8 cellular contexts compared by ENCODE assay signal in the genomic region with DNA sequence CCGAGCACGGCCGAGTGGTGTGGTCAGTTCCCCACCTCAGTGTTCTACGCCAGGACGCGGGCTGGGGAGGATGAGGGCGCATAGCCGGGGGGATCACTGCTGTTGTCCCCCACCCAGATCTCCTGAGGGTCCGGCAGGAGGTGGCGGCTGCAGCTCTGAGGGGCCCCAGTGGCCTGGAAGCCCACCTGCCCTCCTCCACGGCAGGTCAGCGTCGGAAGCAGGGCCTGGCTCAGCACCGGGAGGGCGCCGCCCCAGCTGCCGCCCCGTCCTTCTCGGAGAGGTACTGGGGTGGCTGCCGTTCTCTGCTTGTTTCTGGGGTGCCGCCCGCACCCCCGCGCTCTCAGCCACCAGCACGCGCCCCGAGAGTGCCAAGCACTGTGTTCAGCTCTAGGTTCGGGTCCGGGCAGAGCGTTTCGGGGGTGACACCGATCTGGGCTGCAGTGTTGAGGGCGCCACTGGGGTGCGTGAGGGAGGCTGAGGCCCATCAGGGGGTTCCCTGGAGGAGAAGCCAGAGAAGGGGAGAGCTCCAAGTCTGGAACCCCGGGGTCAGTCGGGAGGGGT. TPM values are rescaled to one million over a fixed set of nuclear protein-coding genes. Genes with fewer than 3 reads are reported as not detected.
DNase-seq lines count a peak whose midpoint lies in the region; ATAC-seq and TF ChIP-seq lines count a peak whose summit lies in the region.

No MANE protein-coding gene starts in this region.

- ATAC-seq in Right ventricle myocardium superior (ENCODE audit: poor library complexity) = no peak
- no peak for ATAC-seq in HG03457 (IDR thresholded peaks at IDR 0.05; ENCODE audit: unreplicated experiment)

- H3K4me1 ChIP-seq in right atrium auricular region = peaks cover 0 to 52% of the 10 kb centered on the region in 2 donors

- peaks cover 6% of the 10 kb centered on the region for H3K36me3 Mint-ChIP-seq in mesothelial cell of epicardium

- H3K9me3 ChIP-seq in right atrium auricular region = no peaks in the 10 kb centered on the region

- no peaks in the 10 kb centered on the region for H3K27me3 Mint-ChIP-seq in mesothelial cell of epicardium (ENCODE audit: low read depth)

- no peak for DNase-seq in right atrium auricular region (ENCODE audit: low spot score)
- no peak for DNase-seq in Right ventricle myocardium superior
- DNase-seq in astrocyte of the cerebellum (ENCODE audit: low read depth) = no peak
- no peak for DNase-seq in mesothelial cell of epicardium (ENCODE audit: low spot score in 2 of 2, unreplicated experiment in 2 of 2)
- no peak for DNase-seq in HPDE6-E6E7 (ENCODE audit: extremely low spot score)
- DNase-seq in NCI-H1092 (lab: John Stamatoyannopoulos, UW) = no peak
- DNase-seq in H4 (ENCODE audit: low spot score) = no peak

- H3K4me3 Mint-ChIP-seq in mesothelial cell of epicardium = peak overlapping the region; percentile 59

- peak overlapping the region; percentile 59 to 65 for H3K27ac ChIP-seq in right atrium auricular region

- intact Hi-C loops in Right ventricle myocardium superior (cut with DNase I) = no loop called here

- H3K4me3 ChIP-seq in right atrium auricular region (peak overlapping the region in 1 of 2 donors; percentile 49), astrocyte of the cerebellum (ENCODE audit: low read depth, low read length) (peak overlapping the region; percentile 12)

- TF ChIP-seq CTCF in right atrium auricular region (IDR thresholded peaks at IDR 0.05) = no peak
- TF ChIP-seq CTCF in astrocyte of the cerebellum (IDR thresholded peaks at IDR 0.05; ENCODE audit: low read depth, low read length, missing control alignments) = no peak
- no peak for TF ChIP-seq CTCF in mesothelial cell of epicardium (IDR thresholded peaks at IDR 0.05; ENCODE audit: unreplicated experiment)

- peak overlapping the region; percentile 84 for H3K27ac Mint-ChIP-seq in mesothelial cell of epicardium

- H3K27me3 ChIP-seq in right atrium auricular region = peaks cover 0 to 14% of the 10 kb centered on the region in 2 donors

- no peaks in the 10 kb centered on the region for H3K9me3 Mint-ChIP-seq in mesothelial cell of epicardium

- in situ Hi-C loops in astrocyte of the cerebellum (cut with HindIII; ENCODE audit: low sequenced_read_pairs) = no loop called here

- peaks cover 9% of the 10 kb centered on the region for H3K36me3 ChIP-seq in right atrium auricular region

- H3K4me1 Mint-ChIP-seq in mesothelial cell of epicardium = peaks cover 58% of the 10 kb centered on the region

RNA-seq across cellular contexts. Expression of a gene that starts 17.4 kb away (rescaled TPM):
- total RNA-seq in right atrium auricular region = 1 to 10 TPM; 2.7 to 6.4 TPM
- 1.5 TPM for total RNA-seq in Right ventricle myocardium superior
- total RNA-seq in mesothelial cell of epicardium = 303 to 325 TPM (median 313 TPM) in 3 replicates
- 39.7 and 116 TPM in 2 replicates for total RNA-seq in H4 (2014; rRNA removed; shearing (Covaris generic))

RNA-seq across cellular contexts. Expression of a gene that starts 17.9 kb away (rescaled TPM):
- total RNA-seq in right atrium auricular region (10 to 100 TPM; 29.5 to 38.8 TPM), Right ventricle myocardium superior (42.8 TPM), mesothelial cell of epicardium (69.3 to 73.1 TPM (median 69.8 TPM) in 3 replicates)
- total RNA-seq in H4 (2014; rRNA removed; shearing (Covaris generic)) = 78.4 and 90.7 TPM in 2 replicates

RNA-seq across cellular contexts. Expression of a gene that starts 19.3 kb away (rescaled TPM):
- total RNA-seq in right atrium auricular region = 1 to 10 TPM; 2.4 to 2.9 TPM
- 5.6 TPM for total RNA-seq in Right ventricle myocardium superior
- 44.7 to 49.8 TPM (median 47.0 TPM) in 3 replicates for total RNA-seq in mesothelial cell of epicardium
- 1.9 and 5.7 TPM in 2 replicates for total RNA-seq in H4 (2014; rRNA removed; shearing (Covaris generic))

RNA-seq across cellular contexts. Expression of a gene that starts 25.2 kb away (rescaled TPM):
- total RNA-seq in right atrium auricular region (under 1 TPM in 1 of 2 donors, not detected in 1; 0.59 TPM), Right ventricle myocardium superior (not detected), mesothelial cell of epicardium (33.6 to 36.0 TPM (median 34.4 TPM) in 3 replicates)
- 0.08 and 1.2 TPM in 2 replicates for total RNA-seq in H4 (2014; rRNA removed; shearing (Covaris generic))

RNA-seq across cellular contexts. Expression of a gene that starts 40.8 kb away (rescaled TPM):
- total RNA-seq in right atrium auricular region = 10 to 100 TPM; 22.0 to 61.8 TPM
- total RNA-seq in Right ventricle myocardium superior = 170 TPM
- total RNA-seq in mesothelial cell of epicardium = 1.6 to 2.8 TPM (median 2.7 TPM) in 3 replicates
- 0.19 TPM in 1 of 2 replicates, not detected in the other for total RNA-seq in H4 (2014; rRNA removed; shearing (Covaris generic))
